8 cellular contexts compared by ENCODE assay signal in the genomic region with DNA sequence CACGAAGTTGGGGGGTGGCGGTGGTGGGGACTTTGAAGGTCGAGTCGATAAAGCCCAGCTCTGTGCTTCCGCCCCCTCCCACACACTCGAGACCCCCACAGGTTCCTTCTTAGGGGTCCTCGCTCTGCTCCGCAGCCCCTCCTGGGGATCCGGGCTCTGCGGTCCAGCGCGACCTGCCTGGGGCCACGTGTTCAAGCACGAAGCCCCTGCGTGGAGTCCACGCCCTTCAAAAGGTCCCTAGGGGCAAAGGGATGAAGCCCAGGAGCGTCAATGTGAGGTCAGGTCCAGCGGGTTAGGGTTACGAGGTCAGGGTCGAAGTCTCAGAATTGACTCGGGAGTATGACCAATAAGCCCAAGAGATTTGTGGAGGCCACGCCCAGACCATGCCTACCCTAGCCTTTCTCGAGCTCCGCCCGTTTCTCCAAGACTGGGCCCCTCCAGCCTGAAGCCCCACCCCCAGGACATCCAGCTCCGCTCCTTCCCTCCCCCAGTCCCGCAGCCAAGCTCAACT. TPM values are rescaled to one million over a fixed set of nuclear protein-coding genes. Genes with fewer than 3 reads are reported as not detected.
A peak's percentile ranks its signal among the peaks of the same experiment; 100 is the strongest.
DNase-seq lines count a peak whose midpoint lies in the region; ATAC-seq and TF ChIP-seq lines count a peak whose summit lies in the region.

No MANE protein-coding gene starts in this region.

- DNase-seq in Caco-2: peak; percentile 95 to 97
- DNase-seq in HUDEP-2 (lab: John Stamatoyannopoulos, UW; ENCODE audit: unreplicated experiment in 76 of 76): peak in 41 of 76 experiments; percentile 6 to 58 (median 38)
- DNase-seq in activated CD8-positive, alpha-beta memory T cell treated with anti-CD3 and anti-CD28 coated beads, Interleukin-2, amount 10 ng/mL, durations not matched to agents 7 days and 5 days: peak; percentile 63
- peak; percentile 32 for DNase-seq in fibroblast of the aortic adventitia (ENCODE audit: low read depth)
- DNase-seq in omental fat pad (ENCODE audit: low spot score): peak; percentile 42
- DNase-seq in hepatic stellate cell (ENCODE audit: low spot score): no peak
- DNase-seq in NCI-H128 (lab: John Stamatoyannopoulos, UW; ENCODE audit: unreplicated experiment): no peak

- H3K9me3 Mint-ChIP-seq in Caco-2 (ENCODE audit: unreplicated experiment): no peaks in the 10 kb centered on the region
- no peaks in the 10 kb centered on the region for H3K9me3 Mint-ChIP-seq in activated CD8-positive, alpha-beta memory T cell treated with anti-CD3 and anti-CD28 coated beads, Interleukin-2, amount 10 ng/mL, durations not matched to agents 7 days and 5 days (ENCODE audit: low read depth)

- H3K27me3 ChIP-seq in Caco-2 (replicated peaks; ENCODE audit: control insufficient read depth, insufficient read depth, low read length): peaks cover 12% of the 10 kb centered on the region

- peak; percentile 40 for ATAC-seq in activated CD8-positive, alpha-beta memory T cell treated with anti-CD3 and anti-CD28 coated beads, Interleukin-2, amount 10 ng/mL, durations not matched to agents 7 days and 5 days
- ATAC-seq in omental fat pad (ENCODE audit: low FRiP score) (peak; percentile 28), HG02885 (IDR thresholded peaks at IDR 0.05; ENCODE audit: poor library complexity, unreplicated experiment) (no peak)

- intact Hi-C loops in Caco-2 (cut with micrococcal nuclease; ENCODE audit: unreplicated experiment): loop anchor here (1.0 to 2.0 kb wide), 3 partner anchors 12 to 134 kb away; a partner anchor contains a TSS

- H3K27ac Mint-ChIP-seq in Caco-2 (ENCODE audit: unreplicated experiment): peak overlapping the region; percentile 52
- no peak overlapping the region for H3K27ac Mint-ChIP-seq in activated CD8-positive, alpha-beta memory T cell treated with anti-CD3 and anti-CD28 coated beads, Interleukin-2, amount 10 ng/mL, durations not matched to agents 7 days and 5 days

- peaks cover 27% of the 10 kb centered on the region for H3K36me3 Mint-ChIP-seq in Caco-2 (ENCODE audit: insufficient read depth, unreplicated experiment)
- H3K36me3 Mint-ChIP-seq in activated CD8-positive, alpha-beta memory T cell treated with anti-CD3 and anti-CD28 coated beads, Interleukin-2, amount 10 ng/mL, durations not matched to agents 7 days and 5 days: no peaks in the 10 kb centered on the region

- H3K4me3 Mint-ChIP-seq in Caco-2 (ENCODE audit: unreplicated experiment): peak overlapping the region; percentile 87
- peak overlapping the region; percentile 53 for H3K4me3 Mint-ChIP-seq in activated CD8-positive, alpha-beta memory T cell treated with anti-CD3 and anti-CD28 coated beads, Interleukin-2, amount 10 ng/mL, durations not matched to agents 7 days and 5 days

- H3K36me3 ChIP-seq in Caco-2 (ENCODE audit: control insufficient read depth, insufficient read depth, low read length): no peaks in the 10 kb centered on the region

- H3K4me1 ChIP-seq in Caco-2: peaks cover 16% of the 10 kb centered on the region

- TF ChIP-seq CTCF in Caco-2 (IDR thresholded peaks at IDR 0.05; ENCODE audit: insufficient read depth in 1 of 2, low read depth in 1 of 2, low read length in 1 of 2, severe bottlenecking in 1 of 2, unreplicated experiment in 1 of 2): no peak
- TF ChIP-seq CTCF in fibroblast of the aortic adventitia (IDR thresholded peaks at IDR 0.05; ENCODE audit: insufficient read depth, low read length): no peak
- TF ChIP-seq CTCF in omental fat pad (IDR thresholded peaks at IDR 0.05): no peak

- BruUV-seq in Caco-2 (replicated peaks; lab: Mats Ljungman, UMichigan): no TSS peak

- H3K4me3 ChIP-seq in Caco-2 (ENCODE audit: low read depth, low read length): peak overlapping the region; percentile 41
- H3K4me3 ChIP-seq in fibroblast of the aortic adventitia (ENCODE audit: low read depth, low read length): peak overlapping the region; percentile 53

- no peaks in the 10 kb centered on the region for H3K9me3 ChIP-seq in Caco-2

- H3K4me1 Mint-ChIP-seq in Caco-2 (ENCODE audit: low read depth, unreplicated experiment): peaks cover 7% of the 10 kb centered on the region
- H3K4me1 Mint-ChIP-seq in activated CD8-positive, alpha-beta memory T cell treated with anti-CD3 and anti-CD28 coated beads, Interleukin-2, amount 10 ng/mL, durations not matched to agents 7 days and 5 days: peaks cover 18% of the 10 kb centered on the region

- CTCF ChIA-PET in Caco-2 (lab: Charles Lee): interaction anchor here (0.5 to 6.4 kb wide), 26 partner anchors 7 to 385 kb away, joined by 3 to 103 read pairs (median 6); a partner anchor contains a TSS
- CTCF ChIA-PET in activated CD8-positive, alpha-beta memory T cell treated with anti-CD3 and anti-CD28 coated beads, Interleukin-2, amount 10 ng/mL, durations not matched to agents 7 days and 5 days (lab: Charles Lee): interaction anchor here (1.0 to 1.2 kb wide), 3 partner anchors 55 to 80 kb away, joined by 3 read pairs; no protein-coding TSS in a partner anchor

- peaks cover 16% of the 10 kb centered on the region for H3K27me3 Mint-ChIP-seq in Caco-2 (ENCODE audit: insufficient read depth, unreplicated experiment)
- peaks cover 57% of the 10 kb centered on the region for H3K27me3 Mint-ChIP-seq in activated CD8-positive, alpha-beta memory T cell treated with anti-CD3 and anti-CD28 coated beads, Interleukin-2, amount 10 ng/mL, durations not matched to agents 7 days and 5 days

- POLR2A ChIA-PET in Caco-2 (lab: Charles Lee): interaction anchor here (0.6 to 2.4 kb wide), 15 partner anchors 9 to 307 kb away, joined by 3 to 16 read pairs (median 5); a partner anchor contains a TSS

RNA-seq across cellular contexts. Expression of a gene that starts 0.8 kb away (rescaled TPM):
- total RNA-seq in Caco-2 (2022) (1.4 and 1.6 TPM in 2 replicates), fibroblast of the aortic adventitia (ENCODE audit: low replicate concordance) (0.41 and 1.8 TPM in 2 replicates), omental fat pad (1 to 10 TPM in 2 of 4 donors, under 1 TPM in 2; 0.32 to 3.8 (median 1.2) TPM)
- total RNA-seq in activated CD8-positive, alpha-beta memory T cell treated with anti-CD3 and anti-CD28 coated beads, Interleukin-2, amount 10 ng/mL, durations not matched to agents 7 days and 5 days: not detected

RNA-seq across cellular contexts. Expression of a gene that starts 12.8 kb away (rescaled TPM):
- total RNA-seq in Caco-2 (2022) (149 and 176 TPM in 2 replicates), fibroblast of the aortic adventitia (ENCODE audit: low replicate concordance) (49.9 and 63.6 TPM in 2 replicates), omental fat pad (10 to 100 TPM; 42.8 to 65.1 (median 49.4) TPM)
- total RNA-seq in activated CD8-positive, alpha-beta memory T cell treated with anti-CD3 and anti-CD28 coated beads, Interleukin-2, amount 10 ng/mL, durations not matched to agents 7 days and 5 days: 10 to 100 TPM; 29.9 to 35.2 TPM

RNA-seq across cellular contexts. Expression of a gene that starts 27.2 kb away (rescaled TPM):
- total RNA-seq in Caco-2 (2022): 49.4 and 53.2 TPM in 2 replicates
- not detected for total RNA-seq in activated CD8-positive, alpha-beta memory T cell treated with anti-CD3 and anti-CD28 coated beads, Interleukin-2, amount 10 ng/mL, durations not matched to agents 7 days and 5 days
- not detected in 2 replicates for total RNA-seq in fibroblast of the aortic adventitia (ENCODE audit: low replicate concordance)
- not detected for total RNA-seq in omental fat pad

RNA-seq across cellular contexts. Expression of a gene that starts 51.5 kb away (rescaled TPM):
- total RNA-seq in Caco-2 (2022): 1.3 and 2.7 TPM in 2 replicates
- 10 to 100 TPM in 1 of 2 experiments, 1 to 10 TPM in 1; 6.7 to 13.9 TPM for total RNA-seq in activated CD8-positive, alpha-beta memory T cell treated with anti-CD3 and anti-CD28 coated beads, Interleukin-2, amount 10 ng/mL, durations not matched to agents 7 days and 5 days
- total RNA-seq in fibroblast of the aortic adventitia (ENCODE audit: low replicate concordance): 0.99 and 1.7 TPM in 2 replicates
- 1 to 10 TPM in 2 of 4 donors, under 1 TPM in 1, not detected in 1; 0.36 to 1.9 (median 1.0) TPM for total RNA-seq in omental fat pad

Comparison
In these comparisons a context has a peak if more than half of its experiments do, and no peak if none do; other contexts are left out.
1. DNase-seq: peak in Caco-2 (2 of 2), HUDEP-2 (41 of 76), activated CD8-positive, alpha-beta memory T cell treated with anti-CD3 and anti-CD28 coated beads, Interleukin-2, amount 10 ng/mL, durations not matched to agents 7 days and 5 days (single experiment), fibroblast of the aortic adventitia (single experiment) and omental fat pad (single experiment); none in hepatic stellate cell (single experiment) and NCI-H128 (single experiment).
2. RNA of a gene that starts 27.2 kb away (total RNA-seq): 49.4 to 53.2 TPM in Caco-2; not detected in omental fat pad, not detected in activated CD8-positive, alpha-beta memory T cell treated with anti-CD3 and anti-CD28 coated beads, Interleukin-2, amount 10 ng/mL, durations not matched to agents 7 days and 5 days and not detected in fibroblast of the aortic adventitia; every median in the first group is over 10 times any median in the second.